In the genomic region with DNA sequence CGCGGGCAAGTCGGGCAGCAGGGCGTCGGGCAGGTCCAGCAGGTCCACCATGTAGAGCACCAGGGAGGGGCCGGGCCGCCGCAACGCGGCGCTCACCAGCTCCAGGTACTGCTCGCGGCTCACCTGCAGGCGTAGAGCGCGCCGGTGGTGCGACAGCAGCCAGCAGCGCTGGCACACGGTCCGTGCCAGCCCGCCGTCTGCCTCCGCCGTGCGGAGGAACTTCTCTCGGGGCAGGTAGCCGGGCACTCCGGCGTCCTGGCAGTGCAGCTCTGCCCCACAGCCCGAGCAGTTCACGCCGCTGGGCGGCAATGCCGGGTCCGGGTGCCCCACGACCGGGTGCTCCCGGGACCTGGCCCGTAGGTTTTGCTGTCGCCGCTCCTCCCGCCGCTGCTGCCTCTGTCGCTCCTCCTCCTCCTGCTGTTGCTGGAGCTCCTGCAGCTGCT, we compare ENCODE assay signal across 1 cellular context.
A peak's percentile ranks its signal among the peaks of the same experiment; 100 is the strongest.
TF ChIP-seq lines count a peak whose summit lies in the region.

No MANE protein-coding gene starts in this region.

TF ChIP-seq in GM12878, 131 proteins besides CTCF, POLR2A, EP300 and RAD21:
- TF ChIP-seq NFIC (IDR thresholded peaks at IDR 0.05; ENCODE audit: low read depth, low read length) (no peak), LARP7 (IDR thresholded peaks at IDR 0.05) (0 out of 2 replicates have a peak, but pooled peaks have one; percentile 76), EED (IDR thresholded peaks at IDR 0.05; ENCODE audit: low read depth) (no peak), SRF (IDR thresholded peaks at IDR 0.05; ENCODE audit: low read depth in 2 of 2, low read length in 2 of 2) (no peak), KLF5 (IDR thresholded peaks at IDR 0.05; ENCODE audit: partially characterized antibody) (peak; percentile 20), CBX5 (IDR thresholded peaks at IDR 0.05; ENCODE audit: low read depth) (0 out of 2 replicates have a peak, but pooled peaks have one; percentile 41), BHLHE40 (IDR thresholded peaks at IDR 0.05; ENCODE audit: borderline replicate concordance in 1 of 2, low read depth in 2 of 2, low read length in 1 of 2) (peak in 1 of 2 experiments; percentile 32; a peak in 1 of 4 replicates), YY1 (IDR thresholded peaks at IDR 0.05; ENCODE audit: low read depth, low read length) (peak; percentile 20; the same call in 1 of the 2 replicates)
- TF ChIP-seq, protein P1, sequence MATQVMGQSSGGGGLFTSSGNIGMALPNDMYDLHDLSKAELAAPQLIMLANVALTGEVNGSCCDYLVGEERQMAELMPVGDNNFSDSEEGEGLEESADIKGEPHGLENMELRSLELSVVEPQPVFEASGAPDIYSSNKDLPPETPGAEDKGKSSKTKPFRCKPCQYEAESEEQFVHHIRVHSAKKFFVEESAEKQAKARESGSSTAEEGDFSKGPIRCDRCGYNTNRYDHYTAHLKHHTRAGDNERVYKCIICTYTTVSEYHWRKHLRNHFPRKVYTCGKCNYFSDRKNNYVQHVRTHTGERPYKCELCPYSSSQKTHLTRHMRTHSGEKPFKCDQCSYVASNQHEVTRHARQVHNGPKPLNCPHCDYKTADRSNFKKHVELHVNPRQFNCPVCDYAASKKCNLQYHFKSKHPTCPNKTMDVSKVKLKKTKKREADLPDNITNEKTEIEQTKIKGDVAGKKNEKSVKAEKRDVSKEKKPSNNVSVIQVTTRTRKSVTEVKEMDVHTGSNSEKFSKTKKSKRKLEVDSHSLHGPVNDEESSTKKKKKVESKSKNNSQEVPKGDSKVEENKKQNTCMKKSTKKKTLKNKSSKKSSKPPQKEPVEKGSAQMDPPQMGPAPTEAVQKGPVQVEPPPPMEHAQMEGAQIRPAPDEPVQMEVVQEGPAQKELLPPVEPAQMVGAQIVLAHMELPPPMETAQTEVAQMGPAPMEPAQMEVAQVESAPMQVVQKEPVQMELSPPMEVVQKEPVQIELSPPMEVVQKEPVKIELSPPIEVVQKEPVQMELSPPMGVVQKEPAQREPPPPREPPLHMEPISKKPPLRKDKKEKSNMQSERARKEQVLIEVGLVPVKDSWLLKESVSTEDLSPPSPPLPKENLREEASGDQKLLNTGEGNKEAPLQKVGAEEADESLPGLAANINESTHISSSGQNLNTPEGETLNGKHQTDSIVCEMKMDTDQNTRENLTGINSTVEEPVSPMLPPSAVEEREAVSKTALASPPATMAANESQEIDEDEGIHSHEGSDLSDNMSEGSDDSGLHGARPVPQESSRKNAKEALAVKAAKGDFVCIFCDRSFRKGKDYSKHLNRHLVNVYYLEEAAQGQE (IDR thresholded peaks at IDR 0.05; ENCODE audit: low read depth, low read length): 0 out of 2 replicates have a peak, but pooled peaks have one; percentile 2
- TF ChIP-seq, protein P2, sequence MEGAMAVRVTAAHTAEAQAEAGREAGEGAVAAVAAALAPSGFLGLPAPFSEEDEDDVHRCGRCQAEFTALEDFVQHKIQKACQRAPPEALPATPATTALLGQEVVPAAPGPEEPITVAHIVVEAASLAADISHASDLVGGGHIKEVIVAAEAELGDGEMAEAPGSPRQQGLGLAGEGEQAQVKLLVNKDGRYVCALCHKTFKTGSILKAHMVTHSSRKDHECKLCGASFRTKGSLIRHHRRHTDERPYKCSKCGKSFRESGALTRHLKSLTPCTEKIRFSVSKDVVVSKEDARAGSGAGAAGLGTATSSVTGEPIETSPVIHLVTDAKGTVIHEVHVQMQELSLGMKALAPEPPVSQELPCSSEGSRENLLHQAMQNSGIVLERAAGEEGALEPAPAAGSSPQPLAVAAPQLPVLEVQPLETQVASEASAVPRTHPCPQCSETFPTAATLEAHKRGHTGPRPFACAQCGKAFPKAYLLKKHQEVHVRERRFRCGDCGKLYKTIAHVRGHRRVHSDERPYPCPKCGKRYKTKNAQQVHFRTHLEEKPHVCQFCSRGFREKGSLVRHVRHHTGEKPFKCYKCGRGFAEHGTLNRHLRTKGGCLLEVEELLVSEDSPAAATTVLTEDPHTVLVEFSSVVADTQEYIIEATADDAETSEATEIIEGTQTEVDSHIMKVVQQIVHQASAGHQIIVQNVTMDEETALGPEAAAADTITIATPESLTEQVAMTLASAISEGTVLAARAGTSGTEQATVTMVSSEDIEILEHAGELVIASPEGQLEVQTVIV (IDR thresholded peaks at IDR 0.05; ENCODE audit: borderline replicate concordance, partially characterized antibody): peak; percentile 37
- TF ChIP-seq, protein P3, sequence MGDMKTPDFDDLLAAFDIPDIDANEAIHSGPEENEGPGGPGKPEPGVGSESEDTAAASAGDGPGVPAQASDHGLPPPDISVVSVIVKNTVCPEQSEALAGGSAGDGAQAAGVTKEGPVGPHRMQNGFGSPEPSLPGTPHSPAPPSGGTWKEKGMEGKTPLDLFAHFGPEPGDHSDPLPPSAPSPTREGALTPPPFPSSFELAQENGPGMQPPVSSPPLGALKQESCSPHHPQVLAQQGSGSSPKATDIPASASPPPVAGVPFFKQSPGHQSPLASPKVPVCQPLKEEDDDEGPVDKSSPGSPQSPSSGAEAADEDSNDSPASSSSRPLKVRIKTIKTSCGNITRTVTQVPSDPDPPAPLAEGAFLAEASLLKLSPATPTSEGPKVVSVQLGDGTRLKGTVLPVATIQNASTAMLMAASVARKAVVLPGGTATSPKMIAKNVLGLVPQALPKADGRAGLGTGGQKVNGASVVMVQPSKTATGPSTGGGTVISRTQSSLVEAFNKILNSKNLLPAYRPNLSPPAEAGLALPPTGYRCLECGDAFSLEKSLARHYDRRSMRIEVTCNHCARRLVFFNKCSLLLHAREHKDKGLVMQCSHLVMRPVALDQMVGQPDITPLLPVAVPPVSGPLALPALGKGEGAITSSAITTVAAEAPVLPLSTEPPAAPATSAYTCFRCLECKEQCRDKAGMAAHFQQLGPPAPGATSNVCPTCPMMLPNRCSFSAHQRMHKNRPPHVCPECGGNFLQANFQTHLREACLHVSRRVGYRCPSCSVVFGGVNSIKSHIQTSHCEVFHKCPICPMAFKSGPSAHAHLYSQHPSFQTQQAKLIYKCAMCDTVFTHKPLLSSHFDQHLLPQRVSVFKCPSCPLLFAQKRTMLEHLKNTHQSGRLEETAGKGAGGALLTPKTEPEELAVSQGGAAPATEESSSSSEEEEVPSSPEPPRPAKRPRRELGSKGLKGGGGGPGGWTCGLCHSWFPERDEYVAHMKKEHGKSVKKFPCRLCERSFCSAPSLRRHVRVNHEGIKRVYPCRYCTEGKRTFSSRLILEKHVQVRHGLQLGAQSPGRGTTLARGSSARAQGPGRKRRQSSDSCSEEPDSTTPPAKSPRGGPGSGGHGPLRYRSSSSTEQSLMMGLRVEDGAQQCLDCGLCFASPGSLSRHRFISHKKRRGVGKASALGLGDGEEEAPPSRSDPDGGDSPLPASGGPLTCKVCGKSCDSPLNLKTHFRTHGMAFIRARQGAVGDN (IDR thresholded peaks at IDR 0.05): no peak
- TF ChIP-seq, protein P4, sequence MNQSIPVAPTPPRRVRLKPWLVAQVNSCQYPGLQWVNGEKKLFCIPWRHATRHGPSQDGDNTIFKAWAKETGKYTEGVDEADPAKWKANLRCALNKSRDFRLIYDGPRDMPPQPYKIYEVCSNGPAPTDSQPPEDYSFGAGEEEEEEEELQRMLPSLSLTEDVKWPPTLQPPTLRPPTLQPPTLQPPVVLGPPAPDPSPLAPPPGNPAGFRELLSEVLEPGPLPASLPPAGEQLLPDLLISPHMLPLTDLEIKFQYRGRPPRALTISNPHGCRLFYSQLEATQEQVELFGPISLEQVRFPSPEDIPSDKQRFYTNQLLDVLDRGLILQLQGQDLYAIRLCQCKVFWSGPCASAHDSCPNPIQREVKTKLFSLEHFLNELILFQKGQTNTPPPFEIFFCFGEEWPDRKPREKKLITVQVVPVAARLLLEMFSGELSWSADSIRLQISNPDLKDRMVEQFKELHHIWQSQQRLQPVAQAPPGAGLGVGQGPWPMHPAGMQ (IDR thresholded peaks at IDR 0.05; ENCODE audit: borderline replicate concordance): no peak
- TF ChIP-seq, protein P5, sequence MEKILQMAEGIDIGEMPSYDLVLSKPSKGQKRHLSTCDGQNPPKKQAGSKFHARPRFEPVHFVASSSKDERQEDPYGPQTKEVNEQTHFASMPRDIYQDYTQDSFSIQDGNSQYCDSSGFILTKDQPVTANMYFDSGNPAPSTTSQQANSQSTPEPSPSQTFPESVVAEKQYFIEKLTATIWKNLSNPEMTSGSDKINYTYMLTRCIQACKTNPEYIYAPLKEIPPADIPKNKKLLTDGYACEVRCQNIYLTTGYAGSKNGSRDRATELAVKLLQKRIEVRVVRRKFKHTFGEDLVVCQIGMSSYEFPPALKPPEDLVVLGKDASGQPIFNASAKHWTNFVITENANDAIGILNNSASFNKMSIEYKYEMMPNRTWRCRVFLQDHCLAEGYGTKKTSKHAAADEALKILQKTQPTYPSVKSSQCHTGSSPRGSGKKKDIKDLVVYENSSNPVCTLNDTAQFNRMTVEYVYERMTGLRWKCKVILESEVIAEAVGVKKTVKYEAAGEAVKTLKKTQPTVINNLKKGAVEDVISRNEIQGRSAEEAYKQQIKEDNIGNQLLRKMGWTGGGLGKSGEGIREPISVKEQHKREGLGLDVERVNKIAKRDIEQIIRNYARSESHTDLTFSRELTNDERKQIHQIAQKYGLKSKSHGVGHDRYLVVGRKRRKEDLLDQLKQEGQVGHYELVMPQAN (conservative IDR thresholded peaks at IDR 0.05): peak; percentile 58; the same call in 1 of the 2 replicates
